ENCODE assay signal across 1 cellular context in genomic region chr1:84539972-84540371, GRCh38.
TF ChIP-seq lines count a peak whose summit lies in the region.

No MANE protein-coding gene starts in this region.

TF ChIP-seq in IMR-90, 13 proteins besides CTCF, POLR2A, EP300 and RAD21:
- TF ChIP-seq FOS (IDR thresholded peaks at IDR 0.05; ENCODE audit: low read depth, low read length): peak; percentile 36; the same call in 1 of the 2 replicates
- TF ChIP-seq RFX5 (IDR thresholded peaks at IDR 0.05; ENCODE audit: low read depth, low read length): no peak
- no peak for TF ChIP-seq MAZ (IDR thresholded peaks at IDR 0.05; ENCODE audit: borderline replicate concordance, low read depth, low read length)
- TF ChIP-seq CHD1 (IDR thresholded peaks at IDR 0.05; ENCODE audit: low read depth, low read length): no peak
- no peak for TF ChIP-seq MAFK (IDR thresholded peaks at IDR 0.05; ENCODE audit: low read depth, low read length)
- no peak for TF ChIP-seq ELK1 (IDR thresholded peaks at IDR 0.05; ENCODE audit: borderline replicate concordance, low read depth, low read length)
- TF ChIP-seq USF2 (IDR thresholded peaks at IDR 0.05; ENCODE audit: low read depth, low read length): no peak
- TF ChIP-seq BHLHE40 (IDR thresholded peaks at IDR 0.05; ENCODE audit: low read depth, low read length): no peak
- TF ChIP-seq SMC3 (IDR thresholded peaks at IDR 0.05; ENCODE audit: low read depth, low read length): no peak
